In the genomic region with DNA sequence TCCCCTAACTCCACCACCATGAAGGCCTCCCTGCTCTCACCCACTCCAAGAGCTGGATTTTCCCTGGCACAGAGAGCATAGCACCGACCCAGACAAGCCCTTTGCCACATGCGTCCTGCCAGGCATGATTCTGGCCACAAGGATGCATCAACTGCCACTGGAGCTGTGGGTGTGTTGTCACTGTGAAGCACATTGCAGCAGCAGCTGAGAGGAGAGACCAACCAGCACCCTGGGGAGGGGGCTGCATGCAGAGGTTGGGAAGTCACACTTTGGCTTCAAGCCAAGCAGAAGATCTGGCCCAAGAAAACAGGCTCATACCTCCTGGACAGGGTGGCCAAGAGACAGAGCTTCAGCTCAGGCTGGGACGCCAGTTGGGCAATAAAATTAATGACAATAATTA, we compare ENCODE assay signal across 1 cellular context.
TF ChIP-seq lines count a peak whose summit lies in the region.

No MANE protein-coding gene starts in this region.

TF ChIP-seq in IMR-90, 13 proteins besides CTCF, POLR2A, EP300 and RAD21:
- TF ChIP-seq FOS (IDR thresholded peaks at IDR 0.05; ENCODE audit: low read depth, low read length) (no peak), NFE2L2 (IDR thresholded peaks at IDR 0.05; ENCODE audit: low read depth, low read length) (no peak), MAZ (IDR thresholded peaks at IDR 0.05; ENCODE audit: borderline replicate concordance, low read depth, low read length) (no peak), MXI1 (IDR thresholded peaks at IDR 0.05; ENCODE audit: borderline replicate concordance, low read depth, low read length) (no peak), RCOR1 (IDR thresholded peaks at IDR 0.05; ENCODE audit: insufficient replicate concordance, low read length) (no peak), SMC3 (IDR thresholded peaks at IDR 0.05; ENCODE audit: low read depth, low read length) (no peak)
- TF ChIP-seq, protein P1, sequence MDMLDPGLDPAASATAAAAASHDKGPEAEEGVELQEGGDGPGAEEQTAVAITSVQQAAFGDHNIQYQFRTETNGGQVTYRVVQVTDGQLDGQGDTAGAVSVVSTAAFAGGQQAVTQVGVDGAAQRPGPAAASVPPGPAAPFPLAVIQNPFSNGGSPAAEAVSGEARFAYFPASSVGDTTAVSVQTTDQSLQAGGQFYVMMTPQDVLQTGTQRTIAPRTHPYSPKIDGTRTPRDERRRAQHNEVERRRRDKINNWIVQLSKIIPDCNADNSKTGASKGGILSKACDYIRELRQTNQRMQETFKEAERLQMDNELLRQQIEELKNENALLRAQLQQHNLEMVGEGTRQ (IDR thresholded peaks at IDR 0.05; ENCODE audit: low read depth, low read length), result no peak
